In genomic region chr20:40686434-40686882, GRCh38 we compare ENCODE assay signal across 13 cellular contexts. TPM values are rescaled to one million over a fixed set of nuclear protein-coding genes. Genes with fewer than 3 reads are reported as not detected.
A peak's percentile ranks its signal among the peaks of the same experiment; 100 is the strongest.
DNase-seq lines count a peak whose midpoint lies in the region; ATAC-seq, FAIRE-seq and TF ChIP-seq lines count a peak whose summit lies in the region.
"Had no signal": no experiment of that assay in that cellular context is flagged by ENCODE, and none has a peak within 500 bp of the region (broad histone marks: within the 10 kb centered on the region; RNA-seq: fewer than 3 reads in every experiment).

No MANE protein-coding gene starts in this region.

- H3K36me3 ChIP-seq in kidney (ENCODE audit: control insufficient read depth in 1 of 2, insufficient read depth in 2 of 2, low read length in 2 of 2) (no peaks in the 10 kb centered on the region), sigmoid colon (no peaks in the 10 kb centered on the region)

- H3K4me1 ChIP-seq in kidney (ENCODE audit: control insufficient read depth in 1 of 2, insufficient read depth in 1 of 2, low read depth in 1 of 2, low read length in 2 of 2) (peaks cover 0 to 13% of the 10 kb centered on the region in 2 donors), sigmoid colon (peaks cover 0 to 53% (median 39%) of the 10 kb centered on the region in 4 donors)

- POLR2A ChIA-PET in CD4-positive, alpha-beta T cell (lab: Charles Lee), result no interaction called here

- no peak overlapping the region for H3K27ac Mint-ChIP-seq in CD4-positive, alpha-beta T cell
- H3K27ac Mint-ChIP-seq: activated naive CD8-positive, alpha-beta T cell had no signal

- DNase-seq in CD4-positive, alpha-beta T cell, result no peak
- no peak for DNase-seq in choroid plexus epithelial cell (ENCODE audit: low read depth)
- DNase-seq in kidney, result no peak
- DNase-seq in sigmoid colon, result no peak
- DNase-seq in MV-4-11 (lab: John Stamatoyannopoulos, UW), result no peak
- no peak for DNase-seq in HTR-8/SVneo (ENCODE audit: insufficient read length, low spot score)
- DNase-seq: activated CD4-positive, alpha-beta T cell treated with anti-CD3 and anti-CD28 coated beads, Interleukin-2, amount 50 U/mL, for 1 hour; mucosa of descending colon; NCI-H2227 treated with DMSO at 0.1 percent for 48 hours; stimulated activated CD4-positive, alpha-beta T cell treated with anti-CD3 and anti-CD28 coated beads, Interleukin-4, amount 100 ng/mL, for 4 hours had no signal

- no peak for ATAC-seq in CD4-positive, alpha-beta T cell (ENCODE audit: poor library complexity)
- no peak for ATAC-seq in GM18861 (IDR thresholded peaks at IDR 0.05; ENCODE audit: unreplicated experiment)
- ATAC-seq in activated CD4-positive, CD25-positive, alpha-beta regulatory T cell treated with anti-CD3 and anti-CD28 coated beads, Interleukin-2, amount 50 U/mL, for 24 hours, result no peak
- ATAC-seq: mucosa of descending colon had no signal

- intact Hi-C loops in CD4-positive, alpha-beta T cell (cut with DNase I, micrococcal nuclease), result no loop called here
- intact Hi-C loops in kidney (cut with DNase I) (no loop called here), sigmoid colon (cut with DNase I) (loop anchor here (5.0 kb wide), 5 partner anchors 124 to 1419 kb away; no protein-coding TSS in a partner anchor)

- no peaks in the 10 kb centered on the region for H3K9me3 ChIP-seq in CD4-positive, alpha-beta T cell (ENCODE audit: control insufficient read depth, low read length)
- H3K9me3 ChIP-seq in kidney (ENCODE audit: control insufficient read depth in 1 of 2, low read length in 2 of 2) (no peaks in the 10 kb centered on the region), sigmoid colon (no peaks in the 10 kb centered on the region)
- H3K9me3 ChIP-seq: mucosa of descending colon had no signal

- 39 to 42% methylated on average over 7 of the region's 7 CpGs for WGBS in sigmoid colon, 2 donors

- H3K36me3 Mint-ChIP-seq in CD4-positive, alpha-beta T cell (ENCODE audit: low read depth), result no peaks in the 10 kb centered on the region
- H3K36me3 Mint-ChIP-seq: activated naive CD8-positive, alpha-beta T cell had no signal

- peak overlapping the region; percentile 77 for H3K4me3 ChIP-seq in choroid plexus epithelial cell (ENCODE audit: low read depth, low read length)
- H3K4me3 ChIP-seq in kidney (ENCODE audit: low read length in 2 of 2), result peak overlapping the region; percentile 66 to 74
- H3K4me3 ChIP-seq in sigmoid colon, result peak overlapping the region; percentile 36 to 72 (median 55)

- TF ChIP-seq CTCF in CD4-positive, alpha-beta T cell (IDR thresholded peaks at IDR 0.05), result no peak
- TF ChIP-seq CTCF in choroid plexus epithelial cell (conservative IDR thresholded peaks at IDR 0.05; ENCODE audit: low read depth, low read length), result no peak
- no peak for TF ChIP-seq CTCF in kidney (IDR thresholded peaks at IDR 0.05; ENCODE audit: borderline replicate concordance, extremely low read depth, insufficient read depth)
- TF ChIP-seq CTCF in sigmoid colon (IDR thresholded peaks at IDR 0.05), result no peak

- H3K9ac ChIP-seq in kidney (ENCODE audit: low read length in 2 of 2), result peak overlapping the region in 1 of 2 donors; percentile 2

- H3K4me3 Mint-ChIP-seq in CD4-positive, alpha-beta T cell, result peak overlapping the region; percentile 38
- H3K4me3 Mint-ChIP-seq: activated naive CD8-positive, alpha-beta T cell had no signal

- no peak overlapping the region for H3K27ac ChIP-seq in CD4-positive, alpha-beta T cell (ENCODE audit: low read depth, low read length)
- H3K27ac ChIP-seq in kidney (ENCODE audit: low read depth in 2 of 2, low read length in 2 of 2) (peak overlapping the region in 1 of 2 donors; percentile 36), sigmoid colon (peak overlapping the region in 2 of 4 donors; percentile 92 to 94)

- H3K4me1 Mint-ChIP-seq in CD4-positive, alpha-beta T cell (ENCODE audit: low read depth), result no peaks in the 10 kb centered on the region

- CTCF ChIA-PET in CD4-positive, alpha-beta T cell (lab: Charles Lee), result no interaction called here

- H3K9me3 Mint-ChIP-seq in CD4-positive, alpha-beta T cell, result no peaks in the 10 kb centered on the region

- no peak for FAIRE-seq in kidney (lab: Jason Lieb, UNC)
- FAIRE-seq in HTR-8/SVneo (lab: Jason Lieb, UNC), result no peak

- TF ChIP-seq EP300 in sigmoid colon (IDR thresholded peaks at IDR 0.05), result no peak

- peaks cover 76% of the 10 kb centered on the region for H3K27me3 Mint-ChIP-seq in CD4-positive, alpha-beta T cell

- H3K27me3 ChIP-seq in CD4-positive, alpha-beta T cell (ENCODE audit: control insufficient read depth, insufficient read depth, low read length), result peaks cover 89% of the 10 kb centered on the region
- H3K27me3 ChIP-seq in sigmoid colon, result peaks cover 8 to 43% (median 14%) of the 10 kb centered on the region in 3 donors

- TF ChIP-seq POLR2A in sigmoid colon (IDR thresholded peaks at IDR 0.05), result no peak

RNA-seq across cellular contexts. Expression of gene MAFB, which starts 2.6 kb away (rescaled TPM):
- total RNA-seq in CD4-positive, alpha-beta T cell, result 1 to 10 TPM; 3.3 to 3.7 TPM
- total RNA-seq in kidney, result 39.6 TPM
- polyA plus RNA-seq in kidney (ENCODE audit: insufficient read depth, low read depth, low replicate concordance), result 10.4 TPM
- total RNA-seq in sigmoid colon, result 10 to 100 TPM; 18.6 to 43.3 (median 32.7) TPM
- polyA plus RNA-seq in sigmoid colon, result 10 to 100 TPM in 1 of 3 donors, 1 to 10 TPM in 2; 5.4 to 11.4 (median 6.5) TPM
